Comparison of ENCODE assay signal across 21 cellular contexts in the genomic region with DNA sequence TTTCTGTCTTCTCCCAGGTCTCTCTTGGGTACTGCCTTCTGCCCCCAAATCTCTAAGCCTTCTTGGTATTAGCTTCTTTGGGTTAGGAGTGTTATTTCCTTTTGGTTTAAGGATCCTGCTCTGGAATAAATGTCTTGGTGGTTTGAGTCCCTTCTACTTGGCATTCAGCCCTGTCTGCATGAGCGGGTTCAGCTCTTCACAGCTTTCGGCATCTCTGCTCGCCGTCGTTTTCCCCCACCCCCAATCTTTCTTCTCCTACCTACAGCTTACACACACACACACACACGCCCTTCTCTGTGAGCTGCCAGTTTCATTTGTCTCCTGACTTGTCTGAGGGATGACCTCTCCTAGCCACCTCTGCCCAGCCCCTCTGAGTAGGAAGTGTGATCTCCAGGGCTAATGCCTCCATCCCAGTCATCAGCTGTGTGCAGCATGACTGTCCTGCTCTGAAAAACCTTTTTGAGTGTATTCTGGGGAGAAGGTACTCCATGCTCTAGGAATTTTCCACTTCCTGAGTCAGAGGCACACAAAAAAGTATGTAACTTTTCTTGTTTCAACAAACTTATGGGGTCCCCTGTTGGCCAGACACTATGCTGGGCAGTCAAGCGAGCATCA. TPM values are rescaled to one million over a fixed set of nuclear protein-coding genes. Genes with fewer than 3 reads are reported as not detected.
DNase-seq lines count a peak whose midpoint lies in the region; ATAC-seq and TF ChIP-seq lines count a peak whose summit lies in the region.
"Had no signal": no experiment of that assay in that cellular context is flagged by ENCODE, and none has a peak within 500 bp of the region (broad histone marks: within the 10 kb centered on the region; RNA-seq: fewer than 3 reads in every experiment).

No MANE protein-coding gene starts in this region.

- H3K27me3 Mint-ChIP-seq in activated T-cell treated with anti-CD3 and anti-CD28 coated beads, Interleukin-2, amount 50 U/mL, for 24 hours, result no peaks in the 10 kb centered on the region
- H3K27me3 Mint-ChIP-seq in WTC11 (ENCODE audit: low read depth), result no peaks in the 10 kb centered on the region; the same call in 1 of the 2 replicates

- H3K79me2 ChIP-seq in fibroblast of lung (ENCODE audit: control insufficient read depth, insufficient read depth, low read length) (peaks cover 52% of the 10 kb centered on the region), osteoblast (ENCODE audit: insufficient read depth, low read length) (peaks cover 59% of the 10 kb centered on the region), smooth muscle cell (ENCODE audit: low read depth) (peaks cover 49% of the 10 kb centered on the region)

- H3K4me1 ChIP-seq in fibroblast of lung (ENCODE audit: control insufficient read depth, extremely low read depth, insufficient read depth, low read length) (peaks cover 13% of the 10 kb centered on the region), osteoblast (ENCODE audit: insufficient read depth, low read length) (peaks cover 8% of the 10 kb centered on the region), smooth muscle cell (ENCODE audit: low read depth) (peaks cover 12% of the 10 kb centered on the region)
- H3K4me1 ChIP-seq: parathyroid adenoma had no signal

- H3K4me3 ChIP-seq in fibroblast of lung (replicated peaks in 1 of 4; ENCODE audit: control extremely low read depth in 1 of 4, insufficient read depth in 1 of 4, low read depth in 3 of 4, low read length in 4 of 4) (no peak overlapping the region), osteoblast (ENCODE audit: insufficient read depth, low read length) (no peak overlapping the region), smooth muscle cell (no peak overlapping the region)
- H3K4me3 ChIP-seq: A549; BLaER1 treated with 17β-estradiol and CSF1 and Interleukin-3, amounts not matched to agents 10 nM and 100 nM; GM23338; lung; right lobe of liver; thoracic aorta had no signal

- WGBS in smooth muscle cell (ENCODE audit: low lambda C conversion rate), result 94% methylated on average over 7 of the region's 7 CpGs

- H3K9me3 ChIP-seq in fibroblast of lung (ENCODE audit: control insufficient read depth, insufficient read depth, low read depth, low read length), result no peaks in the 10 kb centered on the region
- H3K9me3 ChIP-seq in osteoblast (ENCODE audit: low read depth, low read length), result no peaks in the 10 kb centered on the region
- no peaks in the 10 kb centered on the region for H3K9me3 ChIP-seq in smooth muscle cell (replicated peaks; ENCODE audit: low read depth)
- H3K9me3 ChIP-seq: A549; BLaER1 treated with 17β-estradiol and CSF1 and Interleukin-3, amounts not matched to agents 10 nM and 100 nM; right lobe of liver; thoracic aorta had no signal

- CTCF ChIA-PET in WTC11 (lab: Charles Lee), result no interaction called here

- no peak overlapping the region for H3K4me3 Mint-ChIP-seq in activated T-cell treated with anti-CD3 and anti-CD28 coated beads, Interleukin-2, amount 50 U/mL, for 24 hours
- no peak overlapping the region for H3K4me3 Mint-ChIP-seq in WTC11
- H3K4me3 Mint-ChIP-seq: GM23338 had no signal

- ATAC-seq in WTC11 (no peak), GM18861 (IDR thresholded peaks at IDR 0.05; ENCODE audit: unreplicated experiment) (no peak)
- ATAC-seq: A549, GM23338, right lobe of liver had no signal

- peaks cover 89% of the 10 kb centered on the region for H3K36me3 Mint-ChIP-seq in activated T-cell treated with anti-CD3 and anti-CD28 coated beads, Interleukin-2, amount 50 U/mL, for 24 hours (ENCODE audit: low read depth)
- H3K36me3 Mint-ChIP-seq in WTC11, result peaks cover 53% of the 10 kb centered on the region

- TF ChIP-seq CTCF in WTC11 (IDR thresholded peaks at IDR 0.05) (no peak), fibroblast of lung (conservative IDR thresholded peaks at IDR 0.05 in 1 of 2, IDR thresholded peaks at IDR 0.05 in 1 of 2; ENCODE audit: low read depth in 1 of 2, low read length in 2 of 2) (no peak), osteoblast (IDR thresholded peaks at IDR 0.05; ENCODE audit: extremely low read depth, low read depth, low read length) (no peak), smooth muscle cell (IDR thresholded peaks at IDR 0.05; ENCODE audit: borderline replicate concordance, insufficient read depth, poor library complexity, severe bottlenecking) (no peak)

- no peak overlapping the region for H3K4me2 ChIP-seq in fibroblast of lung (ENCODE audit: extremely low read depth, insufficient read depth, low read length)
- no peak overlapping the region for H3K4me2 ChIP-seq in osteoblast (ENCODE audit: insufficient read depth, low read length)
- no peak overlapping the region for H3K4me2 ChIP-seq in smooth muscle cell
- H3K4me2 ChIP-seq: A549, GM23338 had no signal

- H3K4me1 Mint-ChIP-seq in activated T-cell treated with anti-CD3 and anti-CD28 coated beads, Interleukin-2, amount 50 U/mL, for 24 hours (ENCODE audit: low read depth), result peaks cover 31% of the 10 kb centered on the region
- H3K4me1 Mint-ChIP-seq in WTC11, result peaks cover 20% of the 10 kb centered on the region

- no peak overlapping the region for H2AFZ ChIP-seq in fibroblast of lung (ENCODE audit: low read length)
- no peak overlapping the region for H2AFZ ChIP-seq in osteoblast (ENCODE audit: low read length)
- no peak overlapping the region for H2AFZ ChIP-seq in smooth muscle cell (ENCODE audit: low read depth)
- H2AFZ ChIP-seq: GM23338, parathyroid adenoma had no signal

- H3K27ac Mint-ChIP-seq in activated T-cell treated with anti-CD3 and anti-CD28 coated beads, Interleukin-2, amount 50 U/mL, for 24 hours, result peak overlapping the region; percentile 64
- H3K27ac Mint-ChIP-seq in WTC11, result peak overlapping the region; percentile 1; the same call in 1 of the 2 replicates
- H3K27ac Mint-ChIP-seq: GM23338 had no signal

- no peaks in the 10 kb centered on the region for H3F3A ChIP-seq in smooth muscle cell (ENCODE audit: low read depth)

- H3K27me3 ChIP-seq in fibroblast of lung (ENCODE audit: control insufficient read depth, insufficient read depth, low read length) (no peaks in the 10 kb centered on the region), osteoblast (ENCODE audit: insufficient read depth, low read length) (no peaks in the 10 kb centered on the region), smooth muscle cell (ENCODE audit: low read depth) (no peaks in the 10 kb centered on the region)
- H3K27me3 ChIP-seq: BLaER1 treated with 17β-estradiol and CSF1 and Interleukin-3, amounts not matched to agents 10 nM and 100 nM; right lobe of liver had no signal

- H3K9me3 Mint-ChIP-seq in activated T-cell treated with anti-CD3 and anti-CD28 coated beads, Interleukin-2, amount 50 U/mL, for 24 hours, result no peaks in the 10 kb centered on the region
- no peaks in the 10 kb centered on the region for H3K9me3 Mint-ChIP-seq in WTC11
- H3K9me3 Mint-ChIP-seq: GM23338 had no signal

- H3K9ac ChIP-seq in fibroblast of lung (ENCODE audit: insufficient read depth, low read length), result no peak overlapping the region
- H3K9ac ChIP-seq in smooth muscle cell (ENCODE audit: low read depth), result no peak overlapping the region
- H3K9ac ChIP-seq: parathyroid adenoma had no signal

- H3K36me3 ChIP-seq in fibroblast of lung (ENCODE audit: control insufficient read depth, insufficient read depth, low read length), result peaks cover 39% of the 10 kb centered on the region
- H3K36me3 ChIP-seq in osteoblast (ENCODE audit: insufficient read depth, low read length), result peaks cover 77% of the 10 kb centered on the region
- no peaks in the 10 kb centered on the region for H3K36me3 ChIP-seq in smooth muscle cell (ENCODE audit: low read depth)

- DNase-seq in activated T-cell treated with anti-CD3 and anti-CD28 coated beads, Interleukin-2, amount 50 U/mL, for 24 hours, result no peak
- no peak for DNase-seq in activated T-cell treated with anti-CD3 and anti-CD28 coated beads for 4 hours
- DNase-seq in WTC11 (ENCODE audit: low spot score), result no peak
- peak in 1 of 2 donors; percentile 29 for DNase-seq in fibroblast of lung (ENCODE audit: low read depth in 2 of 2)
- peak; percentile 93 for DNase-seq in osteoblast (ENCODE audit: insufficient read length, low spot score, missing footprints)
- no peak for DNase-seq in HuH-7 (ENCODE audit: low spot score)
- no peak for DNase-seq in smooth muscle cell (lab: John Stamatoyannopoulos, UW; ENCODE audit: unreplicated experiment)
- DNase-seq: dermis blood vessel endothelial cell, DMS 273 treated with DMSO at 0.1 percent for 48 hours, hypothalamus, islet precursor cell, KBM-7, NCI-H69, right lobe of liver had no signal

- H3K27ac ChIP-seq in fibroblast of lung (ENCODE audit: insufficient read depth, low read length) (peak overlapping the region; percentile 51), osteoblast (ENCODE audit: low read depth, low read length) (no peak overlapping the region), smooth muscle cell (ENCODE audit: low read depth) (no peak overlapping the region)
- H3K27ac ChIP-seq: A549, parathyroid adenoma, right lobe of liver, thoracic aorta had no signal

- POLR2A ChIA-PET in WTC11 (lab: Charles Lee), result no interaction called here

- H4K20me1 ChIP-seq in fibroblast of lung (ENCODE audit: control insufficient read depth, extremely low read depth, insufficient read depth, low read length), result no peaks in the 10 kb centered on the region
- peaks cover 66% of the 10 kb centered on the region for H4K20me1 ChIP-seq in osteoblast (ENCODE audit: insufficient read depth, low read length)
- H4K20me1 ChIP-seq in smooth muscle cell (ENCODE audit: low read depth), result peaks cover 64% of the 10 kb centered on the region

RNA-seq across cellular contexts. Expression of a gene that starts 4.7 kb away (rescaled TPM):
- total RNA-seq in WTC11 (2021), result 90.7 to 96.8 TPM (median 93.3 TPM) in 3 replicates
- total RNA-seq in fibroblast of lung, result 6.2 and 10.4 TPM in 2 replicates
- polyA plus RNA-seq in fibroblast of lung, result 10.7 and 19.5 TPM in 2 replicates
- polyA plus RNA-seq in fibroblast of lung (2012), result 26.7 and 41.6 TPM in 2 replicates
- polyA minus RNA-seq in fibroblast of lung (ENCODE audit: low replicate concordance), result 62.9 and 74.0 TPM in 2 replicates
- total RNA-seq in osteoblast, result 6.2 TPM in 2 replicates
- 12.4 and 14.1 TPM in 2 replicates for total RNA-seq in smooth muscle cell
- 31.4 and 37.6 TPM in 2 replicates for polyA plus RNA-seq in smooth muscle cell

RNA-seq across cellular contexts. Expression of a gene that starts 17.2 kb away (rescaled TPM):
- 4.6 to 5.4 TPM (median 4.9 TPM) in 3 replicates for total RNA-seq in WTC11 (2021)
- total RNA-seq in fibroblast of lung, result 6.7 and 7.3 TPM in 2 replicates
- polyA plus RNA-seq in fibroblast of lung, result 3.2 and 3.5 TPM in 2 replicates
- 6.2 and 7.2 TPM in 2 replicates for polyA plus RNA-seq in fibroblast of lung (2012)
- polyA minus RNA-seq in fibroblast of lung (ENCODE audit: low replicate concordance), result not detected in 2 replicates
- total RNA-seq in osteoblast, result 4.7 and 5.3 TPM in 2 replicates
- total RNA-seq in smooth muscle cell, result 3.2 and 10.9 TPM in 2 replicates
- polyA plus RNA-seq in smooth muscle cell, result 14.1 and 17.6 TPM in 2 replicates

RNA-seq across cellular contexts. Expression of a gene that starts 26.7 kb away (rescaled TPM):
- total RNA-seq in WTC11 (2021) (82.3 to 92.8 TPM (median 89.5 TPM) in 3 replicates), fibroblast of lung (43.4 and 45.2 TPM in 2 replicates), osteoblast (42.1 and 46.7 TPM in 2 replicates), smooth muscle cell (40.9 and 42.8 TPM in 2 replicates)
- polyA plus RNA-seq in fibroblast of lung (48.7 and 68.3 TPM in 2 replicates), smooth muscle cell (77.1 and 81.2 TPM in 2 replicates)
- 66.8 and 84.7 TPM in 2 replicates for polyA plus RNA-seq in fibroblast of lung (2012)
- polyA minus RNA-seq in fibroblast of lung (ENCODE audit: low replicate concordance), result 26.7 and 34.9 TPM in 2 replicates

RNA-seq across cellular contexts. Expression of a gene that starts 26.8 kb away (rescaled TPM):
- 20.5 to 24.6 TPM (median 24.2 TPM) in 3 replicates for total RNA-seq in WTC11 (2021)
- 16.7 and 19.2 TPM in 2 replicates for total RNA-seq in fibroblast of lung
- polyA plus RNA-seq in fibroblast of lung, result 9.0 and 10.8 TPM in 2 replicates
- 19.3 and 22.7 TPM in 2 replicates for polyA plus RNA-seq in fibroblast of lung (2012)
- polyA minus RNA-seq in fibroblast of lung (ENCODE audit: low replicate concordance), result 3.7 and 29.4 TPM in 2 replicates
- 17.4 TPM in 2 replicates for total RNA-seq in osteoblast
- 14.2 and 17.1 TPM in 2 replicates for total RNA-seq in smooth muscle cell
- polyA plus RNA-seq in smooth muscle cell, result 56.0 and 58.1 TPM in 2 replicates

RNA-seq across cellular contexts. Expression of a gene that starts 30.7 kb away (rescaled TPM):
- 9.3 to 14.7 TPM (median 13.8 TPM) in 3 replicates for total RNA-seq in WTC11 (2021)
- 0.26 and 0.33 TPM in 2 replicates for total RNA-seq in fibroblast of lung
- 0.25 and 0.59 TPM in 2 replicates for polyA plus RNA-seq in fibroblast of lung
- 0.58 and 1.7 TPM in 2 replicates for polyA plus RNA-seq in fibroblast of lung (2012)
- 0.43 TPM in 1 of 2 replicates, not detected in the other for polyA minus RNA-seq in fibroblast of lung (ENCODE audit: low replicate concordance)
- 0.29 and 0.72 TPM in 2 replicates for total RNA-seq in osteoblast
- 5.9 and 7.3 TPM in 2 replicates for total RNA-seq in smooth muscle cell
- 6.7 and 28.0 TPM in 2 replicates for polyA plus RNA-seq in smooth muscle cell
